ENCODE assay signal across 10 cellular contexts in genomic region chr22:24161909-24162308, GRCh38. TPM values are rescaled to one million over a fixed set of nuclear protein-coding genes. Genes with fewer than 3 reads are reported as not detected.
A peak's percentile ranks its signal among the peaks of the same experiment; 100 is the strongest.
DNase-seq lines count a peak whose midpoint lies in the region; ATAC-seq and TF ChIP-seq lines count a peak whose summit lies in the region.
"Had no signal": no experiment of that assay in that cellular context is flagged by ENCODE, and none has a peak within 500 bp of the region (broad histone marks: within the 10 kb centered on the region; RNA-seq: fewer than 3 reads in every experiment).

No MANE protein-coding gene starts in this region.

- no peaks in the 10 kb centered on the region for H3K27me3 ChIP-seq in neutrophil

- H3K4me1 ChIP-seq in neutrophil (ENCODE audit: control insufficient read depth in 1 of 2, insufficient read depth in 1 of 2, low read depth in 1 of 2, low read length in 1 of 2) = peaks cover 38 to 41% of the 10 kb centered on the region in 2 experiments

- peaks cover under 1% of the 10 kb centered on the region for H3K9me3 ChIP-seq in neutrophil

- peak; percentile 38 for DNase-seq in NCI-H2029 treated with DMSO at 0.1 percent for 48 hours (lab: John Stamatoyannopoulos, UW)
- peak; percentile 94 for DNase-seq in cerebellum (ENCODE audit: low spot score)
- DNase-seq in NOMO-1 treated with dmso at 0.1 percent for 144 hours (lab: John Stamatoyannopoulos, UW; ENCODE audit: unreplicated experiment) = no peak
- DNase-seq in Ammon's horn (ENCODE audit: low spot score) = no peak
- DNase-seq in NCI-H2227 treated with DMSO at 0.1 percent for 48 hours (lab: John Stamatoyannopoulos, UW) = no peak
- DNase-seq: NCI-H345, trophoblast cell had no signal

- TF ChIP-seq CTCF in GM12873 (IDR thresholded peaks at IDR 0.05; ENCODE audit: insufficient read depth, low read depth, low read length, missing control alignments) (peak; percentile 7), neutrophil (IDR thresholded peaks at IDR 0.05) (no peak)

- ATAC-seq in GM21619 (IDR thresholded peaks at IDR 0.05; ENCODE audit: unreplicated experiment) = no peak

- H3K27ac ChIP-seq in neutrophil = peak overlapping the region; percentile 96

- peaks cover 69% of the 10 kb centered on the region for H3K36me3 ChIP-seq in neutrophil

- no peak overlapping the region for H3K4me3 ChIP-seq in neutrophil (ENCODE audit: low read depth in 1 of 2, low read length in 1 of 2)

RNA-seq across cellular contexts. Expression of gene SUSD2, which starts 19.4 kb away (rescaled TPM):
- 0.54 TPM for total RNA-seq in cerebellum

Comparison
In these comparisons a context has a peak if more than half of its experiments do, and no peak if none do; other contexts are left out.
1. DNase-seq: peak in NCI-H2029 treated with DMSO at 0.1 percent for 48 hours (single experiment) and cerebellum (single experiment); none in NOMO-1 treated with dmso at 0.1 percent for 144 hours (single experiment), Ammon's horn (single experiment) and NCI-H2227 treated with DMSO at 0.1 percent for 48 hours (single experiment).